15 cellular contexts compared by ENCODE assay signal in genomic region chrX:9646471-9647038, GRCh38.
DNase-seq lines count a peak whose midpoint lies in the region; ATAC-seq, FAIRE-seq and TF ChIP-seq lines count a peak whose summit lies in the region.
"Had no signal": no experiment of that assay in that cellular context is flagged by ENCODE, and none has a peak within 500 bp of the region (broad histone marks: within the 10 kb centered on the region; RNA-seq: fewer than 3 reads in every experiment).

No MANE protein-coding gene starts in this region.

- no peak for DNase-seq in GM12892 (ENCODE audit: insufficient read length)
- DNase-seq in left ventricle myocardium superior: peak; percentile 39
- DNase-seq in sigmoid colon: no peak
- no peak for DNase-seq in endothelial cell (ENCODE audit: low spot score)
- no peak for DNase-seq in HT-29 (ENCODE audit: low spot score)
- DNase-seq in spleen: no peak
- DNase-seq: activated CD8-positive, alpha-beta memory T cell treated with anti-CD3 and anti-CD28 coated beads, Interleukin-2, amount 10 ng/mL, durations not matched to agents 7 days and 5 days; activated effector memory CD4-positive, alpha-beta T cell treated with Interleukin-2 at 50 U/mL for 16 hours; Calu3; NCI-H1694 had no signal

- H3K4me3 ChIP-seq in sigmoid colon (no peak overlapping the region), spleen (no peak overlapping the region)
- H3K4me3 ChIP-seq: SJSA1 had no signal

- H3K27ac ChIP-seq in sigmoid colon: peak overlapping the region; percentile 59 to 75 (median 70)
- H3K27ac ChIP-seq in spleen: no peak overlapping the region
- H3K27ac ChIP-seq: SJSA1 had no signal

- WGBS in sigmoid colon, 2 donors: 84 to 91% methylated on average over 10 of the region's 10 CpGs
- 59 to 94% (median 82%) methylated on average over 10 of the region's 10 CpGs for WGBS in spleen, 5 donors

- intact Hi-C loops in left ventricle myocardium superior (cut with micrococcal nuclease) (no loop called here), sigmoid colon (cut with DNase I) (loop anchor here (10.0 kb wide), 1 partner anchor 112 kb away; no protein-coding TSS in a partner anchor), spleen (cut with DNase I; ENCODE audit: low total_unique reads) (no loop called here)

- TF ChIP-seq EP300 in sigmoid colon (IDR thresholded peaks at IDR 0.05): no peak

- ATAC-seq in left ventricle myocardium superior: peak; percentile 70
- no peak for ATAC-seq in GM18873 (IDR thresholded peaks at IDR 0.05; ENCODE audit: low FRiP score, unreplicated experiment)
- ATAC-seq: activated CD4-positive, CD25-positive, alpha-beta regulatory T cell treated with anti-CD3 and anti-CD28 coated beads, Interleukin-2, amount 50 U/mL, for 24 hours; activated CD8-positive, alpha-beta memory T cell treated with anti-CD3 and anti-CD28 coated beads, Interleukin-2, amount 10 ng/mL, durations not matched to agents 7 days and 5 days had no signal

- peaks cover 0 to 25% (median 5%) of the 10 kb centered on the region in 4 donors for H3K4me1 ChIP-seq in sigmoid colon
- H3K4me1 ChIP-seq in spleen: peaks cover 0 to 9% (median 2%) of the 10 kb centered on the region in 6 donors
- H3K4me1 ChIP-seq: SJSA1 had no signal

- H3K9me3 ChIP-seq in sigmoid colon: no peaks in the 10 kb centered on the region
- no peaks in the 10 kb centered on the region for H3K9me3 ChIP-seq in spleen
- H3K9me3 ChIP-seq: SJSA1 had no signal

- H3K27me3 Mint-ChIP-seq in brain (no peaks in the 10 kb centered on the region), endothelial cell (ENCODE audit: unreplicated experiment) (peaks cover 1% of the 10 kb centered on the region)
- H3K27me3 Mint-ChIP-seq: activated CD8-positive, alpha-beta memory T cell treated with anti-CD3 and anti-CD28 coated beads, Interleukin-2, amount 10 ng/mL, durations not matched to agents 7 days and 5 days had no signal

- TF ChIP-seq CTCF in brain (conservative IDR thresholded peaks at IDR 0.05): no peak
- no peak for TF ChIP-seq CTCF in sigmoid colon (IDR thresholded peaks at IDR 0.05)
- no peak for TF ChIP-seq CTCF in endothelial cell (IDR thresholded peaks at IDR 0.05; ENCODE audit: unreplicated experiment)
- no peak for TF ChIP-seq CTCF in spleen (IDR thresholded peaks at IDR 0.05 in 8 of 11, conservative IDR thresholded peaks at IDR 0.05 in 3 of 11)

- H3K9me3 Mint-ChIP-seq in brain (no peaks in the 10 kb centered on the region), endothelial cell (ENCODE audit: unreplicated experiment) (no peaks in the 10 kb centered on the region)

- TF ChIP-seq POLR2A in GM12892 (IDR thresholded peaks at IDR 0.05; ENCODE audit: low read depth, low read length) (no peak), sigmoid colon (IDR thresholded peaks at IDR 0.05) (no peak), spleen (IDR thresholded peaks at IDR 0.05) (no peak)

- H3K27me3 ChIP-seq in sigmoid colon (no peaks in the 10 kb centered on the region), spleen (replicated peaks in 1 of 7) (no peaks in the 10 kb centered on the region)
- H3K27me3 ChIP-seq: SJSA1 had no signal

- H3K36me3 Mint-ChIP-seq in brain (peaks cover 31% of the 10 kb centered on the region), endothelial cell (ENCODE audit: low read depth, unreplicated experiment) (peaks cover 3% of the 10 kb centered on the region)

- H3K4me1 Mint-ChIP-seq in brain: peaks cover 100% of the 10 kb centered on the region
- no peaks in the 10 kb centered on the region for H3K4me1 Mint-ChIP-seq in endothelial cell (ENCODE audit: unreplicated experiment)

- peak overlapping the region in 4 of 5 experiments; percentile 39 to 78 (median 69) for H3K4me3 Mint-ChIP-seq in brain
- no peak overlapping the region for H3K4me3 Mint-ChIP-seq in endothelial cell (ENCODE audit: unreplicated experiment)
- H3K4me3 Mint-ChIP-seq: activated CD8-positive, alpha-beta memory T cell treated with anti-CD3 and anti-CD28 coated beads, Interleukin-2, amount 10 ng/mL, durations not matched to agents 7 days and 5 days had no signal

- H3K36me3 ChIP-seq in sigmoid colon: no peaks in the 10 kb centered on the region
- no peaks in the 10 kb centered on the region for H3K36me3 ChIP-seq in spleen
- H3K36me3 ChIP-seq: SJSA1 had no signal

- FAIRE-seq in GM12892 (lab: Jason Lieb, UNC): peak; percentile 78
- FAIRE-seq: G401.6 had no signal

- H3K27ac Mint-ChIP-seq in brain (peak overlapping the region in 4 of 5 experiments; percentile 21 to 95 (median 86)), endothelial cell (ENCODE audit: unreplicated experiment) (no peak overlapping the region)
- H3K27ac Mint-ChIP-seq: activated CD8-positive, alpha-beta memory T cell treated with anti-CD3 and anti-CD28 coated beads, Interleukin-2, amount 10 ng/mL, durations not matched to agents 7 days and 5 days had no signal

Comparison
In these comparisons a context has a peak if more than half of its experiments do, and no peak if none do; other contexts are left out.
1. H3K27ac ChIP-seq: peak in sigmoid colon (4 of 4); none in spleen (0 of 8).